Comparison of ENCODE assay signal across 14 cellular contexts in genomic region chrX:137748827-137749226, GRCh38.
"Had no signal": no experiment of that assay in that cellular context is flagged by ENCODE, and none has a peak within 500 bp of the region (broad histone marks: within the 10 kb centered on the region; RNA-seq: fewer than 3 reads in every experiment).

No MANE protein-coding gene starts in this region.

- H3K36me3 ChIP-seq: suprapubic skin had no signal

- H3K27ac Mint-ChIP-seq: activated CD4-positive, alpha-beta memory T cell treated with anti-CD3 and anti-CD28 coated beads, Interleukin-2, amount 10 ng/mL, durations not matched to agents 7 days and 5 days; activated naive CD8-positive, alpha-beta T cell treated with anti-CD3 and anti-CD28 coated beads, Interleukin-2, amount 10 ng/mL, durations not matched to agents 7 days and 5 days; naive thymus-derived CD8-positive, alpha-beta T cell; T-helper 2 cell treated with Interferon-gamma antibody and Interleukin-4, amounts not matched to agents 5 μg/mL and 100 μg/mL, for 36 hours; type B pancreatic cell had no signal

- ATAC-seq: esophagus mucosa; mucosa of descending colon; naive thymus-derived CD8-positive, alpha-beta T cell; psoas muscle; sciatic nerve; stimulated activated naive CD8-positive, alpha-beta T cell treated with anti-CD3 and anti-CD28 coated beads, Interleukin-15, Interleukin-2, amounts not matched to agents 100 U/mL and 50 U/mL, for 24 hours had no signal

- H3K27me3 Mint-ChIP-seq: activated CD4-positive, alpha-beta memory T cell treated with anti-CD3 and anti-CD28 coated beads, Interleukin-2, amount 10 ng/mL, durations not matched to agents 7 days and 5 days; activated naive CD8-positive, alpha-beta T cell treated with anti-CD3 and anti-CD28 coated beads, Interleukin-2, amount 10 ng/mL, durations not matched to agents 7 days and 5 days; naive thymus-derived CD8-positive, alpha-beta T cell; type B pancreatic cell had no signal

- H3K27ac ChIP-seq: psoas muscle, suprapubic skin had no signal

- DNase-seq: activated CD4-positive, alpha-beta memory T cell treated with anti-CD3 and anti-CD28 coated beads, Interleukin-2, amount 10 ng/mL, durations not matched to agents 7 days and 5 days; activated naive CD8-positive, alpha-beta T cell treated with anti-CD3 and anti-CD28 coated beads, Interleukin-2, amount 10 ng/mL, durations not matched to agents 7 days and 5 days; activated T-cell treated with anti-CD3 and anti-CD28 coated beads, Interleukin-2, amount 50 U/mL, for 48 hours; anterior cingulate cortex; mammary epithelial cell; mucosa of descending colon; naive thymus-derived CD8-positive, alpha-beta T cell; psoas muscle; stimulated activated naive CD8-positive, alpha-beta T cell treated with anti-CD3 and anti-CD28 coated beads, Interleukin-15, Interleukin-2, amounts not matched to agents 100 U/mL and 50 U/mL, for 24 hours had no signal

- H3K9me3 Mint-ChIP-seq: activated CD4-positive, alpha-beta memory T cell treated with anti-CD3 and anti-CD28 coated beads, Interleukin-2, amount 10 ng/mL, durations not matched to agents 7 days and 5 days; activated naive CD8-positive, alpha-beta T cell treated with anti-CD3 and anti-CD28 coated beads, Interleukin-2, amount 10 ng/mL, durations not matched to agents 7 days and 5 days; naive thymus-derived CD8-positive, alpha-beta T cell; T-helper 2 cell treated with Interferon-gamma antibody and Interleukin-4, amounts not matched to agents 5 μg/mL and 100 μg/mL, for 36 hours; type B pancreatic cell had no signal

- H3K4me3 Mint-ChIP-seq: activated CD4-positive, alpha-beta memory T cell treated with anti-CD3 and anti-CD28 coated beads, Interleukin-2, amount 10 ng/mL, durations not matched to agents 7 days and 5 days; activated naive CD8-positive, alpha-beta T cell treated with anti-CD3 and anti-CD28 coated beads, Interleukin-2, amount 10 ng/mL, durations not matched to agents 7 days and 5 days; naive thymus-derived CD8-positive, alpha-beta T cell; T-helper 2 cell treated with Interferon-gamma antibody and Interleukin-4, amounts not matched to agents 5 μg/mL and 100 μg/mL, for 36 hours; type B pancreatic cell had no signal

- H3K4me1 Mint-ChIP-seq: activated CD4-positive, alpha-beta memory T cell treated with anti-CD3 and anti-CD28 coated beads, Interleukin-2, amount 10 ng/mL, durations not matched to agents 7 days and 5 days; activated naive CD8-positive, alpha-beta T cell treated with anti-CD3 and anti-CD28 coated beads, Interleukin-2, amount 10 ng/mL, durations not matched to agents 7 days and 5 days; naive thymus-derived CD8-positive, alpha-beta T cell had no signal

- H3K4me1 ChIP-seq: psoas muscle, suprapubic skin had no signal

- H3K9me3 ChIP-seq: mucosa of descending colon, psoas muscle, suprapubic skin had no signal

- H3K27me3 ChIP-seq: suprapubic skin had no signal

- H3K4me3 ChIP-seq: mucosa of descending colon, psoas muscle, suprapubic skin had no signal

- H3K36me3 Mint-ChIP-seq: activated naive CD8-positive, alpha-beta T cell treated with anti-CD3 and anti-CD28 coated beads, Interleukin-2, amount 10 ng/mL, durations not matched to agents 7 days and 5 days; naive thymus-derived CD8-positive, alpha-beta T cell; type B pancreatic cell had no signal
